ENCODE assay signal across 16 cellular contexts in genomic region chr4:149101649-149102048, GRCh38.
"Had no signal": no experiment of that assay in that cellular context is flagged by ENCODE, and none has a peak within 500 bp of the region (broad histone marks: within the 10 kb centered on the region; RNA-seq: fewer than 3 reads in every experiment).

No MANE protein-coding gene starts in this region.

- H2AFZ ChIP-seq: hepatocyte had no signal

- H3K4me1 ChIP-seq: esophagus muscularis mucosa, foreskin keratinocyte, gastroesophageal sphincter, heart left ventricle, left lung, lower lobe of right lung had no signal

- DNase-seq: dermis blood vessel endothelial cell; dorsolateral prefrontal cortex; effector CD4-positive, alpha-beta T cell; effector memory CD4-positive, alpha-beta T cell; foreskin keratinocyte; heart left ventricle; hypothalamus; immature natural killer cell; left lung; left ventricle myocardium superior; lower lobe of right lung; mesenchymal stem cell had no signal

- H3K27me3 ChIP-seq: dorsolateral prefrontal cortex, esophagus muscularis mucosa, foreskin keratinocyte, gastroesophageal sphincter, heart left ventricle, hepatocyte, left lung had no signal

- H3K27ac ChIP-seq: coronary artery, dorsolateral prefrontal cortex, esophagus muscularis mucosa, foreskin keratinocyte, gastroesophageal sphincter, heart left ventricle, hepatocyte, left lung, lower lobe of right lung had no signal

- ATAC-seq: foreskin keratinocyte, gastroesophageal sphincter, heart left ventricle, left ventricle myocardium superior had no signal

- H3K4me2 ChIP-seq: hepatocyte had no signal

- H3K36me3 ChIP-seq: esophagus muscularis mucosa, gastroesophageal sphincter, heart left ventricle, left lung, lower lobe of right lung had no signal

- H3K79me2 ChIP-seq: hepatocyte had no signal

- H3K4me3 ChIP-seq: coronary artery, dorsolateral prefrontal cortex, esophagus muscularis mucosa, gastroesophageal sphincter, heart left ventricle, hepatocyte, left lung, lower lobe of right lung had no signal
